22 cellular contexts compared by ENCODE assay signal in the genomic region with DNA sequence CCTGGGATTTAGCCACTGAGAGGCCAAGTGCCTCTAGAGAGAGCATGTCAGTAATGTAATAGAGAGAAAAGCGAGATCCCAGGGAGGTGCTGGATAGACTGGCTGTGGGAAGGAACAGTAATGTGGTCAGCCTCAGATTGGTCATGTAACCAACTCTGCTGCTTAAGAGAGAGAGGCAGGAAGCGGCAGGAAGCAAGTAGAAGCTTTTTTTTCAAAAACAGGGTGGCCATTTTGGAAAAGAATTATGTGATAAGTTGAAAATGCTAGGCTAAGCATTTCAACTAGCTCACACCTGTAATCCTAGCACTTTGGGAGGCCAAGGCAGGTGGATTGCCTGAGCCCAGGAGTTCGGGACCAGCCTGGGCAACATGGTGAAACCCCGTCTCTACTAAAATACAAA. TPM values are rescaled to one million over a fixed set of nuclear protein-coding genes. Genes with fewer than 3 reads are reported as not detected.
DNase-seq lines count a peak whose midpoint lies in the region; ATAC-seq and TF ChIP-seq lines count a peak whose summit lies in the region.
"Had no signal": no experiment of that assay in that cellular context is flagged by ENCODE, and none has a peak within 500 bp of the region (broad histone marks: within the 10 kb centered on the region; RNA-seq: fewer than 3 reads in every experiment).

No MANE protein-coding gene starts in this region.

- H3K27me3 ChIP-seq in colonic mucosa: no peaks in the 10 kb centered on the region
- H3K27me3 ChIP-seq: esophagus muscularis mucosa had no signal

- no peaks in the 10 kb centered on the region for H3K4me1 ChIP-seq in colonic mucosa

- peaks cover 18% of the 10 kb centered on the region for H3K4me1 Mint-ChIP-seq in activated naive CD8-positive, alpha-beta T cell treated with anti-CD3 and anti-CD28 coated beads, Interleukin-2, amount 10 ng/mL, durations not matched to agents 7 days and 5 days
- H3K4me1 Mint-ChIP-seq in activated naive CD8-positive, alpha-beta T cell treated with anti-CD3 and anti-CD28 coated beads, Interleukin-2, amount 50 U/mL, for 24 hours: peaks cover 6% of the 10 kb centered on the region
- H3K4me1 Mint-ChIP-seq in type B pancreatic cell (ENCODE audit: unreplicated experiment): peaks cover 27% of the 10 kb centered on the region
- H3K4me1 Mint-ChIP-seq in activated T-cell treated with anti-CD3 and anti-CD28 coated beads, Interleukin-2, amount 50 U/mL, for 4 hours (ENCODE audit: low read depth): peaks cover 4% of the 10 kb centered on the region

- peak overlapping the region; percentile 49 for H3K27ac Mint-ChIP-seq in activated naive CD8-positive, alpha-beta T cell treated with anti-CD3 and anti-CD28 coated beads, Interleukin-2, amount 10 ng/mL, durations not matched to agents 7 days and 5 days
- no peak overlapping the region for H3K27ac Mint-ChIP-seq in activated naive CD8-positive, alpha-beta T cell treated with anti-CD3 and anti-CD28 coated beads, Interleukin-2, amount 50 U/mL, for 24 hours
- H3K27ac Mint-ChIP-seq in type B pancreatic cell: no peak overlapping the region
- H3K27ac Mint-ChIP-seq: CD8-positive, alpha-beta T cell; IgD-negative memory B cell; T-helper 17 cell had no signal

- TF ChIP-seq CTCF in type B pancreatic cell (conservative IDR thresholded peaks at IDR 0.05): no peak
- TF ChIP-seq CTCF in colonic mucosa (IDR thresholded peaks at IDR 0.05): no peak

- H3K36me3 Mint-ChIP-seq in activated naive CD8-positive, alpha-beta T cell treated with anti-CD3 and anti-CD28 coated beads, Interleukin-2, amount 10 ng/mL, durations not matched to agents 7 days and 5 days: no peaks in the 10 kb centered on the region
- H3K36me3 Mint-ChIP-seq in activated naive CD8-positive, alpha-beta T cell treated with anti-CD3 and anti-CD28 coated beads, Interleukin-2, amount 50 U/mL, for 24 hours (ENCODE audit: low read depth): no peaks in the 10 kb centered on the region
- no peaks in the 10 kb centered on the region for H3K36me3 Mint-ChIP-seq in type B pancreatic cell
- no peaks in the 10 kb centered on the region for H3K36me3 Mint-ChIP-seq in activated T-cell treated with anti-CD3 and anti-CD28 coated beads, Interleukin-2, amount 50 U/mL, for 4 hours (ENCODE audit: insufficient read depth)
- H3K36me3 Mint-ChIP-seq: CD8-positive, alpha-beta T cell had no signal

- H3K27me3 Mint-ChIP-seq in activated naive CD8-positive, alpha-beta T cell treated with anti-CD3 and anti-CD28 coated beads, Interleukin-2, amount 10 ng/mL, durations not matched to agents 7 days and 5 days: peaks cover 2% of the 10 kb centered on the region
- no peaks in the 10 kb centered on the region for H3K27me3 Mint-ChIP-seq in activated naive CD8-positive, alpha-beta T cell treated with anti-CD3 and anti-CD28 coated beads, Interleukin-2, amount 50 U/mL, for 24 hours
- no peaks in the 10 kb centered on the region for H3K27me3 Mint-ChIP-seq in type B pancreatic cell
- H3K27me3 Mint-ChIP-seq in activated T-cell treated with anti-CD3 and anti-CD28 coated beads, Interleukin-2, amount 50 U/mL, for 4 hours (ENCODE audit: low read depth): no peaks in the 10 kb centered on the region
- H3K27me3 Mint-ChIP-seq: IgD-negative memory B cell, T-helper 17 cell had no signal

- H3K4me3 Mint-ChIP-seq in activated naive CD8-positive, alpha-beta T cell treated with anti-CD3 and anti-CD28 coated beads, Interleukin-2, amount 10 ng/mL, durations not matched to agents 7 days and 5 days: peak overlapping the region; percentile 44
- no peak overlapping the region for H3K4me3 Mint-ChIP-seq in activated naive CD8-positive, alpha-beta T cell treated with anti-CD3 and anti-CD28 coated beads, Interleukin-2, amount 50 U/mL, for 24 hours
- H3K4me3 Mint-ChIP-seq in type B pancreatic cell: peak overlapping the region; percentile 3
- no peak overlapping the region for H3K4me3 Mint-ChIP-seq in activated T-cell treated with anti-CD3 and anti-CD28 coated beads, Interleukin-2, amount 50 U/mL, for 4 hours
- H3K4me3 Mint-ChIP-seq: CD8-positive, alpha-beta T cell; IgD-negative memory B cell; T-helper 17 cell had no signal

- no peaks in the 10 kb centered on the region for H3K9me3 Mint-ChIP-seq in activated naive CD8-positive, alpha-beta T cell treated with anti-CD3 and anti-CD28 coated beads, Interleukin-2, amount 10 ng/mL, durations not matched to agents 7 days and 5 days
- no peaks in the 10 kb centered on the region for H3K9me3 Mint-ChIP-seq in activated naive CD8-positive, alpha-beta T cell treated with anti-CD3 and anti-CD28 coated beads, Interleukin-2, amount 50 U/mL, for 24 hours
- no peaks in the 10 kb centered on the region for H3K9me3 Mint-ChIP-seq in type B pancreatic cell
- no peaks in the 10 kb centered on the region for H3K9me3 Mint-ChIP-seq in activated T-cell treated with anti-CD3 and anti-CD28 coated beads, Interleukin-2, amount 50 U/mL, for 4 hours
- H3K9me3 Mint-ChIP-seq: CD8-positive, alpha-beta T cell; IgD-negative memory B cell had no signal

- intact Hi-C loops in colonic mucosa (cut with DNase I): no loop called here

- POLR2A ChIA-PET in activated naive CD8-positive, alpha-beta T cell treated with anti-CD3 and anti-CD28 coated beads, Interleukin-2, amount 10 ng/mL, durations not matched to agents 7 days and 5 days (lab: Charles Lee): interaction anchor here (0.7 to 4.0 kb wide), 5 partner anchors 12 to 120 kb away, joined by 3 to 26 read pairs (median 4); a partner anchor contains a TSS

- no peaks in the 10 kb centered on the region for H3K36me3 ChIP-seq in colonic mucosa
- H3K36me3 ChIP-seq: esophagus muscularis mucosa, thoracic aorta, WERI-Rb-1 had no signal

- H3K9ac ChIP-seq in colonic mucosa (ENCODE audit: low read depth in 2 of 2, low read length in 2 of 2): no peak overlapping the region

- DNase-seq in activated naive CD8-positive, alpha-beta T cell treated with anti-CD3 and anti-CD28 coated beads, Interleukin-2, amount 10 ng/mL, durations not matched to agents 7 days and 5 days: no peak
- DNase-seq in activated naive CD8-positive, alpha-beta T cell treated with anti-CD3 and anti-CD28 coated beads, Interleukin-2, amount 50 U/mL, for 24 hours: no peak
- peak; percentile 41 for DNase-seq in RKO (ENCODE audit: low spot score)
- peak; percentile 15 for DNase-seq in glomerular visceral epithelial cell (ENCODE audit: extremely low spot score)
- DNase-seq in type B pancreatic cell (ENCODE audit: extremely low spot score, unreplicated experiment): no peak
- no peak for DNase-seq in activated T-cell treated with anti-CD3 and anti-CD28 coated beads, Interleukin-2, amount 50 U/mL, for 4 hours
- no peak for DNase-seq in activated effector memory CD4-positive, alpha-beta T cell treated with anti-CD3 and anti-CD28 coated beads, Interleukin-2, amount 50 U/mL, for 16 hours
- DNase-seq in colonic mucosa: no peak
- DNase-seq: activated CD8-positive, alpha-beta memory T cell treated with anti-CD3 and anti-CD28 coated beads for 24 hours; amygdala; CD8-positive, alpha-beta T cell; DMS79; effector CD4-positive, alpha-beta T cell; NCI-H2107; NCI-H510A treated with DMSO at 0.1 percent for 48 hours; Right ventricle myocardium superior; T-helper 17 cell; WERI-Rb-1 had no signal

- peak; percentile 51 for ATAC-seq in activated naive CD8-positive, alpha-beta T cell treated with anti-CD3 and anti-CD28 coated beads, Interleukin-2, amount 10 ng/mL, durations not matched to agents 7 days and 5 days (ENCODE audit: low read depth)
- ATAC-seq in activated naive CD8-positive, alpha-beta T cell treated with anti-CD3 and anti-CD28 coated beads, Interleukin-2, amount 50 U/mL, for 24 hours: no peak
- no peak for ATAC-seq in activated T-cell treated with anti-CD3 and anti-CD28 coated beads, Interleukin-2, amount 50 U/mL, for 4 hours
- ATAC-seq: CD8-positive, alpha-beta T cell; left lobe of liver; T-helper 17 cell had no signal

- H3K4me3 ChIP-seq in colonic mucosa: no peak overlapping the region
- H3K4me3 ChIP-seq: esophagus muscularis mucosa, thoracic aorta had no signal

- H3K27ac ChIP-seq in colonic mucosa: no peak overlapping the region
- H3K27ac ChIP-seq: esophagus muscularis mucosa, thoracic aorta, WERI-Rb-1 had no signal

- no peaks in the 10 kb centered on the region for H3K9me3 ChIP-seq in colonic mucosa
- H3K9me3 ChIP-seq: esophagus muscularis mucosa, thoracic aorta had no signal

RNA-seq across cellular contexts. Expression of a gene that starts 3.7 kb away (rescaled TPM):
- 10 to 100 TPM; 14.4 to 16.4 TPM for total RNA-seq in activated naive CD8-positive, alpha-beta T cell treated with anti-CD3 and anti-CD28 coated beads, Interleukin-2, amount 10 ng/mL, durations not matched to agents 7 days and 5 days
- total RNA-seq in type B pancreatic cell (ENCODE audit: low replicate concordance) (11.6 and 152 TPM in 2 replicates), colonic mucosa (10 to 100 TPM; 14.7 to 23.1 TPM)
- total RNA-seq in activated T-cell treated with anti-CD3 and anti-CD28 coated beads, Interleukin-2, amount 50 U/mL, for 4 hours: 1 to 10 TPM; 1.4 to 3.1 (median 2.0) TPM

RNA-seq across cellular contexts. Expression of a gene that starts 12.3 kb away (rescaled TPM):
- total RNA-seq in activated naive CD8-positive, alpha-beta T cell treated with anti-CD3 and anti-CD28 coated beads, Interleukin-2, amount 10 ng/mL, durations not matched to agents 7 days and 5 days: 1 to 10 TPM; 1.1 to 1.2 TPM
- total RNA-seq in type B pancreatic cell (ENCODE audit: low replicate concordance) (0.76 and 0.77 TPM in 2 replicates), colonic mucosa (1 to 10 TPM in 1 of 2 donors, under 1 TPM in 1; 0.21 to 1.8 TPM)
- total RNA-seq in activated T-cell treated with anti-CD3 and anti-CD28 coated beads, Interleukin-2, amount 50 U/mL, for 4 hours: under 1 TPM; 0.14 to 0.40 (median 0.34) TPM
- total RNA-seq: thoracic aorta had no signal

RNA-seq across cellular contexts. Expression of a gene that starts 12.5 kb away (rescaled TPM):
- 100 to 1,000 TPM; 239 to 258 TPM for total RNA-seq in activated naive CD8-positive, alpha-beta T cell treated with anti-CD3 and anti-CD28 coated beads, Interleukin-2, amount 10 ng/mL, durations not matched to agents 7 days and 5 days
- 64.5 and 66.7 TPM in 2 replicates for total RNA-seq in type B pancreatic cell (ENCODE audit: low replicate concordance)
- total RNA-seq in activated T-cell treated with anti-CD3 and anti-CD28 coated beads, Interleukin-2, amount 50 U/mL, for 4 hours: 10 to 100 TPM; 69.3 to 75.5 (median 73.1) TPM
- total RNA-seq in colonic mucosa: 10 to 100 TPM; 59.0 to 65.4 TPM

RNA-seq across cellular contexts. Expression of a gene that starts 13.9 kb away (rescaled TPM):
- 10 to 100 TPM; 27.4 TPM for total RNA-seq in activated naive CD8-positive, alpha-beta T cell treated with anti-CD3 and anti-CD28 coated beads, Interleukin-2, amount 10 ng/mL, durations not matched to agents 7 days and 5 days
- total RNA-seq in type B pancreatic cell (ENCODE audit: low replicate concordance) (28.3 and 29.0 TPM in 2 replicates), colonic mucosa (10 to 100 TPM; 15.1 to 16.9 TPM)
- total RNA-seq in activated T-cell treated with anti-CD3 and anti-CD28 coated beads, Interleukin-2, amount 50 U/mL, for 4 hours: 1 to 10 TPM; 7.8 to 8.4 (median 7.9) TPM

RNA-seq across cellular contexts. Expression of a gene that starts 24.7 kb away (rescaled TPM):
- total RNA-seq in activated naive CD8-positive, alpha-beta T cell treated with anti-CD3 and anti-CD28 coated beads, Interleukin-2, amount 10 ng/mL, durations not matched to agents 7 days and 5 days: 10 to 100 TPM; 54.3 to 57.6 TPM
- 3.1 and 5.6 TPM in 2 replicates for total RNA-seq in type B pancreatic cell (ENCODE audit: low replicate concordance)
- total RNA-seq in activated T-cell treated with anti-CD3 and anti-CD28 coated beads, Interleukin-2, amount 50 U/mL, for 4 hours: 1 to 10 TPM; 6.2 to 8.1 (median 7.6) TPM
- total RNA-seq in colonic mucosa: 1 to 10 TPM in 1 of 2 donors, under 1 TPM in 1; 0.69 to 5.5 TPM

Comparison
In these comparisons a context has a peak if more than half of its experiments do, and no peak if none do; other contexts are left out.
1. H3K4me3 Mint-ChIP-seq: peak in activated naive CD8-positive, alpha-beta T cell treated with anti-CD3 and anti-CD28 coated beads, Interleukin-2, amount 10 ng/mL, durations not matched to agents 7 days and 5 days (single experiment) and type B pancreatic cell (single experiment); none in activated naive CD8-positive, alpha-beta T cell treated with anti-CD3 and anti-CD28 coated beads, Interleukin-2, amount 50 U/mL, for 24 hours (single experiment) and activated T-cell treated with anti-CD3 and anti-CD28 coated beads, Interleukin-2, amount 50 U/mL, for 4 hours (single experiment).
2. DNase-seq: peak in RKO (single experiment) and glomerular visceral epithelial cell (single experiment); none in activated naive CD8-positive, alpha-beta T cell treated with anti-CD3 and anti-CD28 coated beads, Interleukin-2, amount 10 ng/mL, durations not matched to agents 7 days and 5 days (single experiment), activated naive CD8-positive, alpha-beta T cell treated with anti-CD3 and anti-CD28 coated beads, Interleukin-2, amount 50 U/mL, for 24 hours (single experiment), type B pancreatic cell (single experiment), activated T-cell treated with anti-CD3 and anti-CD28 coated beads, Interleukin-2, amount 50 U/mL, for 4 hours (single experiment), activated effector memory CD4-positive, alpha-beta T cell treated with anti-CD3 and anti-CD28 coated beads, Interleukin-2, amount 50 U/mL, for 16 hours (single experiment) and colonic mucosa (single experiment).